In the genomic region with DNA sequence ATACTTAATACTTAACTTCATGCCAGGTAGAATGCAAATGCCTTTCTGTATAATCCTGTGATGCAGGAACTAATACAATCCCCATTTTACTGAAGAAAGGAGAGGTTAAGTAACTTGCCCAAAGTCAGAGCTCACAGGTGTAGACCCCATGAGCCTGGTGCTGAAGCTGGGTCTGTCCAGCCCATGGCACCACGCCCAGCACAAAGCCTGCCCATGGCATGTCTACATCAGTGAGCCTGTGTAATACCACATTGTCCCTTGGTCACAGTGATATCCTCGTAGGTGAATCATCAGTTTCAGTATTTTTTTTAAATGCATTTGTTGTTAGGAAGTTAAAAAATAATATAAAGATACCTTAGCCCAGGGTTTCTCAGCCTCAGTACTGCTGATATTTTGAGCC, we compare ENCODE assay signal across 1 cellular context.
TF ChIP-seq lines count a peak whose summit lies in the region.

No MANE protein-coding gene starts in this region.

TF ChIP-seq in HCT116, 20 proteins besides CTCF, POLR2A, EP300 and RAD21 (continued from another document):
- TF ChIP-seq, protein P1, sequence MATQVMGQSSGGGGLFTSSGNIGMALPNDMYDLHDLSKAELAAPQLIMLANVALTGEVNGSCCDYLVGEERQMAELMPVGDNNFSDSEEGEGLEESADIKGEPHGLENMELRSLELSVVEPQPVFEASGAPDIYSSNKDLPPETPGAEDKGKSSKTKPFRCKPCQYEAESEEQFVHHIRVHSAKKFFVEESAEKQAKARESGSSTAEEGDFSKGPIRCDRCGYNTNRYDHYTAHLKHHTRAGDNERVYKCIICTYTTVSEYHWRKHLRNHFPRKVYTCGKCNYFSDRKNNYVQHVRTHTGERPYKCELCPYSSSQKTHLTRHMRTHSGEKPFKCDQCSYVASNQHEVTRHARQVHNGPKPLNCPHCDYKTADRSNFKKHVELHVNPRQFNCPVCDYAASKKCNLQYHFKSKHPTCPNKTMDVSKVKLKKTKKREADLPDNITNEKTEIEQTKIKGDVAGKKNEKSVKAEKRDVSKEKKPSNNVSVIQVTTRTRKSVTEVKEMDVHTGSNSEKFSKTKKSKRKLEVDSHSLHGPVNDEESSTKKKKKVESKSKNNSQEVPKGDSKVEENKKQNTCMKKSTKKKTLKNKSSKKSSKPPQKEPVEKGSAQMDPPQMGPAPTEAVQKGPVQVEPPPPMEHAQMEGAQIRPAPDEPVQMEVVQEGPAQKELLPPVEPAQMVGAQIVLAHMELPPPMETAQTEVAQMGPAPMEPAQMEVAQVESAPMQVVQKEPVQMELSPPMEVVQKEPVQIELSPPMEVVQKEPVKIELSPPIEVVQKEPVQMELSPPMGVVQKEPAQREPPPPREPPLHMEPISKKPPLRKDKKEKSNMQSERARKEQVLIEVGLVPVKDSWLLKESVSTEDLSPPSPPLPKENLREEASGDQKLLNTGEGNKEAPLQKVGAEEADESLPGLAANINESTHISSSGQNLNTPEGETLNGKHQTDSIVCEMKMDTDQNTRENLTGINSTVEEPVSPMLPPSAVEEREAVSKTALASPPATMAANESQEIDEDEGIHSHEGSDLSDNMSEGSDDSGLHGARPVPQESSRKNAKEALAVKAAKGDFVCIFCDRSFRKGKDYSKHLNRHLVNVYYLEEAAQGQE (IDR thresholded peaks at IDR 0.05; ENCODE audit: low read depth): no peak
- TF ChIP-seq YY1 (IDR thresholded peaks at IDR 0.05; ENCODE audit: extremely low read depth, insufficient replicate concordance, low read depth, low read length) (no peak), FOSL1 (IDR thresholded peaks at IDR 0.05; ENCODE audit: low read depth) (no peak; the same call in 1 of the 2 replicates), POLR2AphosphoS5 (IDR thresholded peaks at IDR 0.05; ENCODE audit: low read depth, low read length) (no peak), ZFX (IDR thresholded peaks at IDR 0.05) (no peak), CEBPB (IDR thresholded peaks at IDR 0.05; ENCODE audit: low read depth) (no peak)
- TF ChIP-seq, protein P2, sequence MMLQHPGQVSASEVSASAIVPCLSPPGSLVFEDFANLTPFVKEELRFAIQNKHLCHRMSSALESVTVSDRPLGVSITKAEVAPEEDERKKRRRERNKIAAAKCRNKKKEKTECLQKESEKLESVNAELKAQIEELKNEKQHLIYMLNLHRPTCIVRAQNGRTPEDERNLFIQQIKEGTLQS (IDR thresholded peaks at IDR 0.05): no peak
